Comparison of ENCODE assay signal across 20 cellular contexts in the genomic region with DNA sequence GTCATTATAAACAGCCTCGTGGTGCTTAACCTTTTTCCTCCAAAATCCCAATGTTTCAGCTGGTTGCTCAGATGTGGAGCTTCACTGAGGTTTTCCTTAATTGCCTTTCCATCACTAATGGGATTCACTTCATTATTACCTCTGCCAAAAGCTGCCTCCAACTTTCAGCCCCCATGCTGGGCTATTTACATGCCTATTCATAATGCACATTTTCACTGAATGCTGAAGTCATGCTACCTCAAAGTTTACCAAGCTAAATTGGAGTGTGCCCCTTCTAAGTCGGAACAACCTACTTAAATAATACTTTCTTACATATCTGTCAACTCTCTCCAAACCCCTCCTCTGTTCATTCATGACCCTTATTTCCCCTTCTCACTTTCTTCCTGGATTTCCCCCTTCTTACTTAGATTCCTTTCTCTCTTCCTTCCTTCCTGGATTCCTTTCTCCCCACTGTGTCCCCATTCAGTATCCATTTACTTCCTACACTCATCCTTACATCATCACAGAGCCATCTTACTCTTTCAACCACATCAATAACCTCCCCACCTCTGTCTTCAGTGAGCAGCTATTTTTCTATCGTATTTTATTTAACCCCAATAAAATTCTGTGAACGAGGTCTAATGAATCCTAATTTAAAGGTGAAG.
DNase-seq lines count a peak whose midpoint lies in the region; TF ChIP-seq lines count a peak whose summit lies in the region.
"Had no signal": no experiment of that assay in that cellular context is flagged by ENCODE, and none has a peak within 500 bp of the region (broad histone marks: within the 10 kb centered on the region; RNA-seq: fewer than 3 reads in every experiment).

No MANE protein-coding gene starts in this region.

- intact Hi-C loops in left ventricle myocardium inferior (cut with micrococcal nuclease): no loop called here

- H3K27me3 ChIP-seq in left ventricle myocardium inferior (ENCODE audit: low read depth): peaks cover 8% of the 10 kb centered on the region
- no peaks in the 10 kb centered on the region for H3K27me3 ChIP-seq in BE2C
- H3K27me3 ChIP-seq: BLaER1 treated with 17β-estradiol and CSF1 and Interleukin-3, amounts not matched to agents 10 nM and 100 nM; SJSA1 had no signal

- in situ Hi-C loops in astrocyte of the spinal cord (cut with HindIII; ENCODE audit: low sequenced_read_pairs): no loop called here

- TF ChIP-seq CTCF in astrocyte of the spinal cord (IDR thresholded peaks at IDR 0.05; ENCODE audit: low read depth, low read length): no peak
- TF ChIP-seq CTCF in left ventricle myocardium inferior (IDR thresholded peaks at IDR 0.05; ENCODE audit: borderline replicate concordance): no peak
- TF ChIP-seq CTCF in BE2C (IDR thresholded peaks at IDR 0.05; ENCODE audit: low read depth, low read length): no peak

- H3K9me3 ChIP-seq in left ventricle myocardium inferior (replicated peaks) (no peaks in the 10 kb centered on the region), BE2C (no peaks in the 10 kb centered on the region; the same call in 1 of the 2 replicates)
- H3K9me3 ChIP-seq: BLaER1 treated with 17β-estradiol and CSF1 and Interleukin-3, amounts not matched to agents 10 nM and 100 nM; SJSA1 had no signal

- H3K4me1 ChIP-seq in left ventricle myocardium inferior: no peaks in the 10 kb centered on the region
- no peaks in the 10 kb centered on the region for H3K4me1 ChIP-seq in BE2C
- H3K4me1 ChIP-seq: SJSA1 had no signal

- no peak overlapping the region for H3K27ac ChIP-seq in left ventricle myocardium inferior (replicated peaks)
- H3K27ac ChIP-seq: BLaER1 treated with 17β-estradiol and CSF1 and Interleukin-3, amounts not matched to agents 10 nM and 100 nM; GM23248; SJSA1 had no signal

- DNase-seq in M059J (ENCODE audit: low read depth) (peak; percentile 43), astrocyte of the spinal cord (ENCODE audit: low read depth, low spot score) (peak; percentile 12), kidney tubule cell (ENCODE audit: low spot score) (peak; percentile 53), ureter (ENCODE audit: low spot score) (no peak), left ventricle myocardium inferior (no peak), BE2C (no peak), NCI-H187 (lab: John Stamatoyannopoulos, UW) (no peak)
- DNase-seq: ACHN; Calu3; CD4-positive, alpha-beta memory T cell; GDM1; GM23248; NCI-H1092; NCI-H1436; NCI-H2029; NCI-H345; NCI-H524 had no signal

- H3K36me3 ChIP-seq in left ventricle myocardium inferior: no peaks in the 10 kb centered on the region
- H3K36me3 ChIP-seq in BE2C: no peaks in the 10 kb centered on the region
- H3K36me3 ChIP-seq: BLaER1 treated with 17β-estradiol and CSF1 and Interleukin-3, amounts not matched to agents 10 nM and 100 nM; SJSA1 had no signal

- H3K4me3 ChIP-seq in astrocyte of the spinal cord (ENCODE audit: low read depth, low read length) (no peak overlapping the region), left ventricle myocardium inferior (no peak overlapping the region), BE2C (ENCODE audit: low read depth, low read length) (no peak overlapping the region)
- H3K4me3 ChIP-seq: BLaER1 treated with 17β-estradiol and CSF1 and Interleukin-3, amounts not matched to agents 10 nM and 100 nM; GM23248; K562; SJSA1 had no signal

Comparison
In these comparisons a context has a peak if more than half of its experiments do, and no peak if none do; other contexts are left out.
1. DNase-seq: peak in M059J (single experiment), astrocyte of the spinal cord (single experiment) and kidney tubule cell (single experiment); none in ureter (single experiment), left ventricle myocardium inferior (single experiment), BE2C (single experiment) and NCI-H187 (0 of 2).